In the genomic region with DNA sequence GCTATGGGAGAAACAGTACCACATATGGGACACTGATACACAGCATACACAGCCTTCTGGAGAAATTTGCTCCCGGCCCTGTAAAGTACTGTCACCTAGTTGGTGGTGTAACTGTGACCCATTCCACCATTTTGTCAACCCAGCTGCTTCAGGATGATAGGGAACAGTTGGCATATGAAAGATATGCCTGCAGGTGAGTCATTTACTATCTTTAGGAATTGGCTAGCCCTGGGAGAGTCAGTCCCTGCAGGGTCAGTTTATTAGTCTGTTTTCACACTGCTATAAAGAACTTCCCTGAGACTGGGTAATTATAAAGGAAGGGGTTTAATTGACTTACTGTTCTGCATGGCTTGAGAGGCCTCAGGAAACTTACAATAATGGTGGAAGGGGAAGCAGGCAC, we compare ENCODE assay signal across 27 cellular contexts.
"Had no signal": no experiment of that assay in that cellular context is flagged by ENCODE, and none has a peak within 500 bp of the region (broad histone marks: within the 10 kb centered on the region; RNA-seq: fewer than 3 reads in every experiment).

No MANE protein-coding gene starts in this region.

- H3K27ac ChIP-seq: hepatocyte, lower lobe of right lung, neural progenitor cell, neutrophil, parathyroid adenoma, right atrium auricular region, sigmoid colon, stomach, testis, thyroid gland, transverse colon, upper lobe of left lung, vagina had no signal

- H3K4me3 ChIP-seq: hepatocyte, lower lobe of right lung, neural progenitor cell, right atrium auricular region, sigmoid colon, stomach, testis, thyroid gland, transverse colon, upper lobe of left lung, vagina had no signal

- H3K27me3 ChIP-seq: hepatocyte, neural progenitor cell, neutrophil, right atrium auricular region, sigmoid colon, stomach, testis, thyroid gland, transverse colon, upper lobe of left lung, vagina had no signal

- H3K4me1 ChIP-seq: lower lobe of right lung, neural progenitor cell, parathyroid adenoma, right atrium auricular region, sigmoid colon, stomach, testis, thyroid gland, transverse colon, upper lobe of left lung, vagina had no signal

- DNase-seq: head of caudate nucleus; islet precursor cell; lower lobe of right lung; mammary epithelial cell; mesenchymal stem cell; naive B cell; natural killer cell; nephron progenitor cell; occipital lobe; sigmoid colon; stimulated activated CD4-positive, alpha-beta T cell treated with anti-CD3 and anti-CD28 coated beads, Interleukin-12 subunit alpha, Interleukin-12 subunit beta, amount 100 ng/mL, for 4 hours; stimulated activated CD4-positive, alpha-beta T cell treated with anti-CD3 and anti-CD28 coated beads, Interleukin-15, amount 100 ng/mL, for 24 hours; stimulated activated CD4-positive, alpha-beta T cell treated with anti-CD3 and anti-CD28 coated beads, Interleukin-2, amount 100 ng/mL, for 24 hours; stimulated activated CD4-positive, alpha-beta T cell treated with anti-CD3 and anti-CD28 coated beads, Interleukin-4, amount 100 ng/mL, for 1 hour; stimulated activated naive B cell treated with anti-CD40 and anti-IgM and Interleukin-4, amounts not matched to agents 10 μg/mL and 1 μg/mL and 100 μg/mL, for 72 hours; stimulated activated naive CD8-positive, alpha-beta T cell treated with anti-CD3 and anti-CD28 coated beads, Interleukin-15, Interleukin-2, amounts not matched to agents 100 U/mL and 50 U/mL, for 24 hours; stomach; testis; thyroid gland; transverse colon; upper lobe of left lung had no signal

- H3K36me3 ChIP-seq: lower lobe of right lung, neural progenitor cell, neutrophil, right atrium auricular region, sigmoid colon, stomach, thyroid gland, transverse colon, upper lobe of left lung, vagina had no signal

- H3K9me3 ChIP-seq: lower lobe of right lung, neutrophil, right atrium auricular region, sigmoid colon, testis, thyroid gland, transverse colon, upper lobe of left lung, vagina had no signal

- ATAC-seq: lower lobe of right lung; natural killer cell; stimulated activated naive B cell treated with anti-CD40 and anti-IgM and Interleukin-4, amounts not matched to agents 10 μg/mL and 1 μg/mL and 100 μg/mL, for 72 hours; stimulated activated naive CD8-positive, alpha-beta T cell treated with anti-CD3 and anti-CD28 coated beads, Interleukin-15, Interleukin-2, amounts not matched to agents 100 U/mL and 50 U/mL, for 24 hours had no signal
